20 cellular contexts compared by ENCODE assay signal in the genomic region with DNA sequence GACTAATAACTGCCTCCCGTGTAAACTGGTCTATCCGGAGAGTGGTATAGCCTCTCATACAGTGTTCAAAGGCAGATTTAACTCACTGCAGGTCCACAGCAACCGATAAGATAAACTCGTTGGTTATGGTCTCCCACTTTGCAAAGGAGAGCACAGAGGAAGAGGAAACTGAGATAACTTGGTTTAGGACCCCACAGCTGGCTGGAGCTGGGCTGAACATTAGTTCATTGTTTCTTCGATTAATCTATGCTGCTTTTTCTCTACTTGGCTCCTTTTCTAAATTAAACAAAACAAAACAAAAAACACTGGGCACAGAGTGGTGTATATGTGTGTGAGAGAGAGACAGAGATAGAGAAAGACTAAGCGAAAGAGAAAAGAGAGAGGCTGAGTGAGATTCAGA. TPM values are rescaled to one million over a fixed set of nuclear protein-coding genes. Genes with fewer than 3 reads are reported as not detected.
DNase-seq lines count a peak whose midpoint lies in the region; ATAC-seq and TF ChIP-seq lines count a peak whose summit lies in the region.
"Had no signal": no experiment of that assay in that cellular context is flagged by ENCODE, and none has a peak within 500 bp of the region (broad histone marks: within the 10 kb centered on the region; RNA-seq: fewer than 3 reads in every experiment).

No MANE protein-coding gene starts in this region.

- H3K4me3 ChIP-seq in dorsolateral prefrontal cortex (peak overlapping the region in 11 of 59 donors; percentile 4 to 31 (median 8)), prostate gland (no peak overlapping the region)
- H3K4me3 ChIP-seq: GM12878, MG63 had no signal

- H3K4me1 Mint-ChIP-seq in natural killer cell treated with Interleukin-12 subunit alpha and Interleukin-12 subunit beta and Interleukin-15 and Interleukin-18, amount 100 ng/mL, for 72 hours (ENCODE audit: low read depth in 2 of 2), result peaks cover 45 to 55% of the 10 kb centered on the region in 2 donors
- peaks cover 39 to 41% of the 10 kb centered on the region in 2 donors for H3K4me1 Mint-ChIP-seq in natural killer cell

- TF ChIP-seq CTCF in natural killer cell (IDR thresholded peaks at IDR 0.05), result no peak
- TF ChIP-seq CTCF in dorsolateral prefrontal cortex (IDR thresholded peaks at IDR 0.05 in 54 of 56, conservative IDR thresholded peaks at IDR 0.05 in 2 of 56; ENCODE audit: low read depth in 1 of 56, partially characterized antibody in 56 of 56), result peak in 2 of 56 donors; percentile 13 to 38
- no peak for TF ChIP-seq CTCF in prostate gland (IDR thresholded peaks at IDR 0.05)

- peak overlapping the region; percentile 18 to 99 (median 84) for H3K27ac ChIP-seq in dorsolateral prefrontal cortex
- peak overlapping the region; percentile 86 for H3K27ac ChIP-seq in temporal lobe (ENCODE audit: low read depth, low read length)
- H3K27ac ChIP-seq in prostate gland, result no peak overlapping the region
- H3K27ac ChIP-seq: C4-2B, KMS-11 had no signal

- no peaks in the 10 kb centered on the region for H3K9me3 ChIP-seq in prostate gland
- H3K9me3 ChIP-seq: MG63 had no signal

- H3K36me3 Mint-ChIP-seq in natural killer cell treated with Interleukin-12 subunit alpha and Interleukin-12 subunit beta and Interleukin-15 and Interleukin-18, amount 100 ng/mL, for 72 hours, result no peaks in the 10 kb centered on the region
- H3K36me3 Mint-ChIP-seq in natural killer cell, result peaks cover under 1% of the 10 kb centered on the region

- no peak overlapping the region for H3K4me3 Mint-ChIP-seq in natural killer cell treated with Interleukin-12 subunit alpha and Interleukin-12 subunit beta and Interleukin-15 and Interleukin-18, amount 100 ng/mL, for 72 hours
- H3K4me3 Mint-ChIP-seq in natural killer cell, result no peak overlapping the region

- no peaks in the 10 kb centered on the region for H3K27me3 ChIP-seq in dorsolateral prefrontal cortex
- H3K27me3 ChIP-seq in prostate gland (replicated peaks; ENCODE audit: insufficient read depth), result no peaks in the 10 kb centered on the region
- H3K27me3 ChIP-seq: MG63 had no signal

- TF ChIP-seq POLR2A in prostate gland (IDR thresholded peaks at IDR 0.05), result no peak

- H3K27me3 Mint-ChIP-seq in natural killer cell treated with Interleukin-12 subunit alpha and Interleukin-12 subunit beta and Interleukin-15 and Interleukin-18, amount 100 ng/mL, for 72 hours, result peaks cover 5 to 10% of the 10 kb centered on the region in 2 donors
- peaks cover 28 to 29% of the 10 kb centered on the region in 2 donors for H3K27me3 Mint-ChIP-seq in natural killer cell (ENCODE audit: low read depth in 2 of 2)

- 88% methylated on average over 6 of the region's 6 CpGs for WGBS in prostate gland

- ATAC-seq in natural killer cell treated with Interleukin-12 subunit alpha and Interleukin-12 subunit beta and Interleukin-15 and Interleukin-18, amount 100 ng/mL, for 72 hours, result no peak
- ATAC-seq in natural killer cell (no peak), GM18520 (IDR thresholded peaks at IDR 0.05; ENCODE audit: unreplicated experiment) (no peak)
- ATAC-seq: GM12878 had no signal

- DNase-seq in natural killer cell treated with Interleukin-12 subunit alpha and Interleukin-12 subunit beta and Interleukin-15 and Interleukin-18, amount 100 ng/mL, for 72 hours (ENCODE audit: low spot score), result no peak
- DNase-seq in natural killer cell (no peak), dorsolateral prefrontal cortex (no peak), midbrain (lab: John Stamatoyannopoulos, UW) (peak; percentile 33), middle frontal gyrus (ENCODE audit: extremely low spot score, low spot score) (no peak), prostate gland (ENCODE audit: low spot score) (no peak)
- DNase-seq: 8988T, DMS 273 treated with DMSO at 0.1 percent for 48 hours, GDM1, MG63, NCI-H1092, NCI-H1694, NCI-H2227 treated with DMSO at 0.1 percent for 48 hours, NCI-H524 treated with DMSO at 0.1 percent for 48 hours, SHP77 treated with DMSO at 0.1 percent for 48 hours had no signal

- H3K36me3 ChIP-seq in prostate gland, result no peaks in the 10 kb centered on the region
- H3K36me3 ChIP-seq: MG63 had no signal

- intact Hi-C loops in natural killer cell (cut with micrococcal nuclease) (no loop called here), dorsolateral prefrontal cortex (cut with DNase I) (loop anchor here in 1 of 2 donors (5.0 kb wide), 1 partner anchor 64 kb away; no protein-coding TSS in a partner anchor), prostate gland (cut with DNase I) (no loop called here)

- H3K27ac Mint-ChIP-seq in natural killer cell treated with Interleukin-12 subunit alpha and Interleukin-12 subunit beta and Interleukin-15 and Interleukin-18, amount 100 ng/mL, for 72 hours, result peak overlapping the region; percentile 1 to 3
- H3K27ac Mint-ChIP-seq in natural killer cell, result no peak overlapping the region

- H3K9me3 Mint-ChIP-seq in natural killer cell treated with Interleukin-12 subunit alpha and Interleukin-12 subunit beta and Interleukin-15 and Interleukin-18, amount 100 ng/mL, for 72 hours, result no peaks in the 10 kb centered on the region
- no peaks in the 10 kb centered on the region for H3K9me3 Mint-ChIP-seq in natural killer cell

- H3K4me1 ChIP-seq in prostate gland (replicated peaks), result no peaks in the 10 kb centered on the region

RNA-seq across cellular contexts. Expression of a gene that starts 5.0 kb away (rescaled TPM):
- total RNA-seq in natural killer cell treated with Interleukin-12 subunit alpha and Interleukin-12 subunit beta and Interleukin-15 and Interleukin-18, amount 100 ng/mL, for 72 hours, result 100 to 1,000 TPM in 1 of 2 donors, 10 to 100 TPM in 1; 76.5 to 121 TPM
- total RNA-seq in natural killer cell, result 10 to 100 TPM; 82.0 to 91.8 (median 89.0) TPM
- total RNA-seq in dorsolateral prefrontal cortex, result 100 to 1,000 TPM; 124 to 310 (median 169) TPM
- 60.5 TPM for total RNA-seq in temporal lobe
- 10 to 100 TPM; 59.0 to 98.2 TPM for total RNA-seq in prostate gland

Comparison
In these comparisons a context has a peak if more than half of its experiments do, and no peak if none do; other contexts are left out.
1. H3K27ac Mint-ChIP-seq: peak in natural killer cell treated with Interleukin-12 subunit alpha and Interleukin-12 subunit beta and Interleukin-15 and Interleukin-18, amount 100 ng/mL, for 72 hours (2 of 2); none in natural killer cell (0 of 2).
2. H3K27ac ChIP-seq: peak in dorsolateral prefrontal cortex (59 of 59) and temporal lobe (single experiment); none in prostate gland (0 of 2).